19 cellular contexts compared by ENCODE assay signal in genomic region chr9:124881138-124881743, GRCh38. TPM values are rescaled to one million over a fixed set of nuclear protein-coding genes. Genes with fewer than 3 reads are reported as not detected.
"Had no signal": no experiment of that assay in that cellular context is flagged by ENCODE, and none has a peak within 500 bp of the region (broad histone marks: within the 10 kb centered on the region; RNA-seq: fewer than 3 reads in every experiment).

No MANE protein-coding gene starts in this region.

- H3K9me3 ChIP-seq: gastroesophageal sphincter, heart right ventricle, pancreas, vagina had no signal

- H3K27ac Mint-ChIP-seq: activated naive CD4-positive, alpha-beta T cell treated with anti-CD3 and anti-CD28 coated beads, Interleukin-2, amount 50 U/mL, for 24 hours; T-cell had no signal

- DNase-seq: activated CD4-positive, alpha-beta T cell treated with anti-CD3 and anti-CD28 coated beads, Interleukin-2, amount 50 U/mL, for 1 hour; activated effector memory CD4-positive, alpha-beta T cell treated with anti-CD3 and anti-CD28 coated beads, Interleukin-2, amount 50 U/mL, for 16 hours; activated T-cell treated with anti-CD3 and anti-CD28 coated beads, Interleukin-2, amount 50 U/mL, for 1 hour; central memory CD4-positive, alpha-beta T cell; cortex of kidney; heart right ventricle; mammary epithelial cell; pancreas; stimulated activated CD4-positive, alpha-beta T cell treated with anti-CD3 and anti-CD28 coated beads, Interleukin-1b, Interleukin-23, amount 100 ng/mL, for 48 hours; T-helper 9 cell had no signal

- H3K4me1 ChIP-seq: gastroesophageal sphincter, heart right ventricle, pancreas, vagina had no signal

- ATAC-seq: activated CD4-positive, CD25-positive, alpha-beta regulatory T cell treated with anti-CD3 and anti-CD28 coated beads, Interleukin-2, amount 50 U/mL, for 24 hours; gastroesophageal sphincter; heart right ventricle; pancreas; sciatic nerve had no signal

- FAIRE-seq: islet of Langerhans, pancreas had no signal

- H3K27me3 Mint-ChIP-seq: activated naive CD4-positive, alpha-beta T cell treated with anti-CD3 and anti-CD28 coated beads, Interleukin-2, amount 50 U/mL, for 24 hours; T-cell had no signal

- H3K4me3 Mint-ChIP-seq: activated naive CD4-positive, alpha-beta T cell treated with anti-CD3 and anti-CD28 coated beads, Interleukin-2, amount 50 U/mL, for 24 hours; T-cell had no signal

- H3K4me3 ChIP-seq: gastroesophageal sphincter, heart right ventricle, pancreas, vagina had no signal

- H3K27ac ChIP-seq: epithelial cell of prostate, gastroesophageal sphincter, heart right ventricle, pancreas, vagina had no signal

- H3K27me3 ChIP-seq: gastroesophageal sphincter, heart right ventricle, pancreas, vagina had no signal

- H3K9me3 Mint-ChIP-seq: activated naive CD4-positive, alpha-beta T cell treated with anti-CD3 and anti-CD28 coated beads, Interleukin-2, amount 50 U/mL, for 24 hours; T-cell had no signal

RNA-seq across cellular contexts. Expression of gene WDR38, which starts 28.0 kb away (rescaled TPM):
- total RNA-seq: fibroblast of lung, gastroesophageal sphincter, mammary epithelial cell, sciatic nerve, T-cell, vagina had no signal
- polyA plus RNA-seq: fibroblast of lung, mammary epithelial cell, pancreas had no signal
